ENCODE assay signal across 22 cellular contexts in genomic region chr15:95600367-95600766, GRCh38.
DNase-seq lines count a peak whose midpoint lies in the region; ATAC-seq, FAIRE-seq and TF ChIP-seq lines count a peak whose summit lies in the region.
"Had no signal": no experiment of that assay in that cellular context is flagged by ENCODE, and none has a peak within 500 bp of the region (broad histone marks: within the 10 kb centered on the region; RNA-seq: fewer than 3 reads in every experiment).

No MANE protein-coding gene starts in this region.

- FAIRE-seq in A549 (lab: Jason Lieb, UNC): peak; percentile 39
- FAIRE-seq: G401.6, GM12891 had no signal

- TF ChIP-seq EP300 in A549 (IDR thresholded peaks at IDR 0.05): no peak

- no peaks in the 10 kb centered on the region for H3K9me3 ChIP-seq in A549
- no peaks in the 10 kb centered on the region for H3K9me3 ChIP-seq in HEK293 (ENCODE audit: control insufficient read depth, insufficient read depth, low read depth, low read length)
- H3K9me3 ChIP-seq: BE2C, BLaER1 had no signal

- TF ChIP-seq CTCF in A549 (IDR thresholded peaks at IDR 0.05) (no peak), HEK293 (tag by site-specific recombination; IDR thresholded peaks at IDR 0.05) (no peak), omental fat pad (IDR thresholded peaks at IDR 0.05) (no peak)

- no peak for TF ChIP-seq RAD21 in A549 (conservative IDR thresholded peaks at IDR 0.05 in 1 of 2, IDR thresholded peaks at IDR 0.05 in 1 of 2)

- H3K27ac ChIP-seq in A549 (no peak overlapping the region), HEK293 (ENCODE audit: extremely low read depth, low read depth, low read length) (no peak overlapping the region)
- H3K27ac ChIP-seq: 22Rv1, BLaER1 had no signal

- no peak for TF ChIP-seq POLR2A in A549 (IDR thresholded peaks at IDR 0.05; ENCODE audit: low read length)

- H3K4me2 ChIP-seq in A549: no peak overlapping the region
- H3K4me2 ChIP-seq: BLaER1 had no signal

- no peaks in the 10 kb centered on the region for H3K36me3 ChIP-seq in HEK293 (ENCODE audit: control insufficient read depth in 2 of 2, insufficient read depth in 1 of 2, low read length in 2 of 2)
- H3K36me3 ChIP-seq: BE2C, BLaER1 had no signal

- CTCF ChIA-PET in A549 (lab: Yijun Ruan, JAX): interaction anchor here (0.6 kb wide), 1 partner anchor 50 kb away, joined by 3 read pairs; no protein-coding TSS in a partner anchor
- CTCF ChIA-PET in HEK293 (lab: Yijun Ruan, JAX): interaction anchor here (1.2 kb wide), 1 partner anchor 10 kb away, joined by 4 read pairs; no protein-coding TSS in a partner anchor

- WGBS in A549 (ENCODE audit: missing lambda C conversion rate): 29% methylated on average over 2 of the region's 2 CpGs

- H3K4me1 ChIP-seq in A549: no peaks in the 10 kb centered on the region
- peaks cover 7% of the 10 kb centered on the region; the same call in 1 of the 2 replicates for H3K4me1 ChIP-seq in HEK293 (ENCODE audit: control insufficient read depth, insufficient read depth, low read length)
- H3K4me1 ChIP-seq: BE2C had no signal

- no peak for ATAC-seq in A549
- peak; percentile 23 for ATAC-seq in omental fat pad (ENCODE audit: low FRiP score)
- ATAC-seq in GM19023 (IDR thresholded peaks at IDR 0.05; ENCODE audit: unreplicated experiment): no peak

- DNase-seq in A549 (ENCODE audit: low read depth in 1 of 2, low spot score in 1 of 2) (no peak), omental fat pad (ENCODE audit: low spot score) (no peak), NCI-H2171 treated with DMSO at 0.1 percent for 48 hours (lab: John Stamatoyannopoulos, UW) (no peak)
- DNase-seq: ACHN; BE2C; C1 segment of cervical spinal cord; CD4-positive, alpha-beta memory T cell; CD4-positive, CD25-positive, alpha-beta regulatory T cell; CD8-positive, alpha-beta memory T cell; COR-L47; DMS 273 treated with DMSO at 0.1 percent for 48 hours; DMS153; DMS53; DMS79; DND-41; GF-D8 had no signal

- POLR2A ChIA-PET in A549 (lab: Yijun Ruan, JAX) (no interaction called here), HEK293 (lab: Yijun Ruan, JAX) (no interaction called here)

- H3K4me3 ChIP-seq in A549 (no peak overlapping the region), HEK293 (ENCODE audit: low read depth, low read length) (no peak overlapping the region)
- H3K4me3 ChIP-seq: BLaER1 had no signal

TF ChIP-seq in A549, 52 proteins besides CTCF, POLR2A, EP300 and RAD21:
- TF ChIP-seq ZC3H11A (IDR thresholded peaks at IDR 0.05) (no peak), TFCP2L1 (CRISPR knock-in tag; IDR thresholded peaks at IDR 0.05) (no peak), BHLHE40 (IDR thresholded peaks at IDR 0.05; ENCODE audit: low read depth, low read length) (no peak), SREBF2 (IDR thresholded peaks at IDR 0.05) (no peak)
TF ChIP-seq in A549: peak in this region for 0.

TF ChIP-seq in HEK293, 187 proteins besides CTCF, POLR2A, EP300 and RAD21:
- TF ChIP-seq SETDB1 (IDR thresholded peaks at IDR 0.05; ENCODE audit: insufficient read length, low read length): peak; percentile 71
- no peak for TF ChIP-seq ZBTB26 (tag by site-specific recombination; optimal IDR thresholded peaks at IDR 0.05)
